8 cellular contexts compared by ENCODE assay signal in genomic region chr19:11587302-11587972, GRCh38. TPM values are rescaled to one million over a fixed set of nuclear protein-coding genes. Genes with fewer than 3 reads are reported as not detected.
DNase-seq lines count a peak whose midpoint lies in the region; ATAC-seq, FAIRE-seq and TF ChIP-seq lines count a peak whose summit lies in the region.

No MANE protein-coding gene starts in this region.

- H3K9me3 Mint-ChIP-seq in activated naive CD8-positive, alpha-beta T cell treated with anti-CD3 and anti-CD28 coated beads for 36 hours, result no peaks in the 10 kb centered on the region

- no peak overlapping the region for H3K4me3 Mint-ChIP-seq in activated naive CD8-positive, alpha-beta T cell treated with anti-CD3 and anti-CD28 coated beads for 36 hours

- ATAC-seq in Right ventricle myocardium superior (ENCODE audit: poor library complexity), result peak; percentile 89
- ATAC-seq in HG03457 (IDR thresholded peaks at IDR 0.05; ENCODE audit: unreplicated experiment), result no peak

- TF ChIP-seq CTCF in GM12801 (IDR thresholded peaks at IDR 0.05; ENCODE audit: extremely low read depth, insufficient read length), result peak; percentile 33

- DNase-seq in NCI-H1092 treated with DMSO at 0.1 percent for 48 hours (lab: John Stamatoyannopoulos, UW) (peak; percentile 83), SKM-1 treated with dmso at 0.1 percent for 144 hours (lab: John Stamatoyannopoulos, UW; ENCODE audit: unreplicated experiment) (peak; percentile 83), Right ventricle myocardium superior (peak; percentile 85), pulmonary artery endothelial cell (ENCODE audit: low read depth, low spot score) (peak; percentile 20), urothelium cell line (ENCODE audit: low spot score) (peak; percentile 67)
- DNase-seq in activated naive CD8-positive, alpha-beta T cell treated with anti-CD3 and anti-CD28 coated beads for 36 hours, result peak; percentile 78

- no peak for FAIRE-seq in urothelium cell line (lab: Jason Lieb, UNC)

- H3K36me3 Mint-ChIP-seq in activated naive CD8-positive, alpha-beta T cell treated with anti-CD3 and anti-CD28 coated beads for 36 hours, result no peaks in the 10 kb centered on the region

- no peak overlapping the region for H3K27ac Mint-ChIP-seq in activated naive CD8-positive, alpha-beta T cell treated with anti-CD3 and anti-CD28 coated beads for 36 hours

- no peaks in the 10 kb centered on the region for H3K27me3 Mint-ChIP-seq in activated naive CD8-positive, alpha-beta T cell treated with anti-CD3 and anti-CD28 coated beads for 36 hours

- intact Hi-C loops in Right ventricle myocardium superior (cut with DNase I), result loop anchor here (10.0 kb wide), 1 partner anchor 293 kb away; the partner anchor contains the start of gene TSPAN16

- H3K4me1 Mint-ChIP-seq in activated naive CD8-positive, alpha-beta T cell treated with anti-CD3 and anti-CD28 coated beads for 36 hours, result peaks cover 10% of the 10 kb centered on the region

RNA-seq across cellular contexts. Expression of gene ZNF627, which starts 9.8 kb away (rescaled TPM):
- total RNA-seq in activated naive CD8-positive, alpha-beta T cell treated with anti-CD3 and anti-CD28 coated beads for 36 hours, result 1 to 10 TPM; 4.7 to 5.5 TPM
- total RNA-seq in Right ventricle myocardium superior (4.2 TPM), pulmonary artery endothelial cell (18.8 and 20.5 TPM in 2 replicates)

RNA-seq across cellular contexts. Expression of gene ACP5, which starts 10.0 kb away (rescaled TPM):
- total RNA-seq in activated naive CD8-positive, alpha-beta T cell treated with anti-CD3 and anti-CD28 coated beads for 36 hours, result 1 to 10 TPM; 3.4 to 4.3 TPM
- total RNA-seq in Right ventricle myocardium superior (2.3 TPM), pulmonary artery endothelial cell (1.2 TPM in 1 of 2 replicates, not detected in the other)

RNA-seq across cellular contexts. Expression of gene ELOF1, which starts 28.4 kb away (rescaled TPM):
- 10 to 100 TPM; 63.8 to 69.3 TPM for total RNA-seq in activated naive CD8-positive, alpha-beta T cell treated with anti-CD3 and anti-CD28 coated beads for 36 hours
- total RNA-seq in Right ventricle myocardium superior, result 32.7 TPM
- total RNA-seq in pulmonary artery endothelial cell, result 29.5 and 31.8 TPM in 2 replicates

RNA-seq across cellular contexts. Expression of gene CNN1, which starts 48.8 kb away (rescaled TPM):
- under 1 TPM in 1 of 2 experiments, not detected in 1; 0.36 TPM for total RNA-seq in activated naive CD8-positive, alpha-beta T cell treated with anti-CD3 and anti-CD28 coated beads for 36 hours
- total RNA-seq in Right ventricle myocardium superior (59.5 TPM), pulmonary artery endothelial cell (0.07 and 0.35 TPM in 2 replicates)

RNA-seq across cellular contexts. Expression of gene ECSIT, which starts 58.5 kb away (rescaled TPM):
- 10 to 100 TPM; 46.7 to 51.7 TPM for total RNA-seq in activated naive CD8-positive, alpha-beta T cell treated with anti-CD3 and anti-CD28 coated beads for 36 hours
- total RNA-seq in Right ventricle myocardium superior (178 TPM), pulmonary artery endothelial cell (34.9 and 55.2 TPM in 2 replicates)

Comparison
In these comparisons a context has a peak if more than half of its experiments do, and no peak if none do; other contexts are left out.
1. DNase-seq: peak in every context shown above with its lines; median percentile 85 in Right ventricle myocardium superior; 83 in NCI-H1092 treated with DMSO at 0.1 percent for 48 hours; 83 in SKM-1 treated with dmso at 0.1 percent for 144 hours; 78 in activated naive CD8-positive, alpha-beta T cell treated with anti-CD3 and anti-CD28 coated beads for 36 hours; 67 in urothelium cell line; 20 in pulmonary artery endothelial cell.